Comparison of ENCODE assay signal across 28 cellular contexts in the genomic region with DNA sequence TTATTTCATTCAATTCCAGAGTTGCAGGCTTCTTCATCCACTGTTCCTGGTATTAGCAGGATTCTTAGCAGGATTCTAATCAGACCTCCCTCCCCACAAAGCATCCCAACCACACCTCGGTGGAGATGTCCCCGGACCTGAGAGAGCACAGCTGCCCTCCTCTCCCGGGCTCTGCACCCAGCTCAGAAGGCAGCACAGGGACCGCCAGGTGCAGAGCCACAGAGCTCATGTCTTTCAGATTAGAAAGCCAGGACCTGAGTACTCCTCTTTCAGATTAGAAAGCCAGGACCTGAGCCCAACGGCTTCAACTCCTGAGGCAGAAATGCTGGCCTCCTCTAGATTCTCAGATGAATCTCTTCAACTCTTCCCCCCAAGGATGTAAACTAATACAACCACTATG.
"Had no signal": no experiment of that assay in that cellular context is flagged by ENCODE, and none has a peak within 500 bp of the region (broad histone marks: within the 10 kb centered on the region; RNA-seq: fewer than 3 reads in every experiment).

No MANE protein-coding gene starts in this region.

- H3K79me2 ChIP-seq: hepatocyte had no signal

- H3K27ac Mint-ChIP-seq: activated CD4-positive, alpha-beta memory T cell treated with anti-CD3 and anti-CD28 coated beads for 36 hours; activated CD4-positive, alpha-beta T cell treated with anti-CD3 and anti-CD28 coated beads, Interleukin-2, amount 10 ng/mL, durations not matched to agents 24 days and 14 days; activated naive CD4-positive, alpha-beta T cell treated with anti-CD3 and anti-CD28 coated beads for 36 hours; activated T-helper 1 cell treated with anti-CD3 and anti-CD28 coated beads, Interleukin-12 subunit alpha, Interleukin-12 subunit beta, Interleukin-2, Interleukin-4 antibody, amounts not matched to agents 30 ng/mL and 10 ng/mL and 1 ng/mL, durations not matched to agents 14 hours and 24 hours and 36 hours; naive B cell; stimulated activated naive B cell treated with anti-CD40 and anti-IgM and Interleukin-4, amounts not matched to agents 10 μg/mL and 1 μg/mL and 100 μg/mL, for 72 hours had no signal

- H3K4me3 ChIP-seq: gastroesophageal sphincter, hepatocyte, left ventricle myocardium inferior, lung, pancreas, psoas muscle, right atrium auricular region, stomach, thyroid gland, upper lobe of left lung had no signal

- H3K9me3 Mint-ChIP-seq: activated CD4-positive, alpha-beta memory T cell treated with anti-CD3 and anti-CD28 coated beads for 36 hours; activated CD4-positive, alpha-beta T cell treated with anti-CD3 and anti-CD28 coated beads, Interleukin-2, amount 10 ng/mL, durations not matched to agents 24 days and 14 days; activated naive CD4-positive, alpha-beta T cell treated with anti-CD3 and anti-CD28 coated beads for 36 hours; activated T-helper 1 cell treated with anti-CD3 and anti-CD28 coated beads, Interleukin-12 subunit alpha, Interleukin-12 subunit beta, Interleukin-2, Interleukin-4 antibody, amounts not matched to agents 30 ng/mL and 10 ng/mL and 1 ng/mL, durations not matched to agents 14 hours and 24 hours and 36 hours; naive B cell; stimulated activated naive B cell treated with anti-CD40 and anti-IgM and Interleukin-4, amounts not matched to agents 10 μg/mL and 1 μg/mL and 100 μg/mL, for 72 hours had no signal

- H3K36me3 ChIP-seq: brain microvascular endothelial cell, gastroesophageal sphincter, left ventricle myocardium inferior, pancreas, right atrium auricular region, stomach, thyroid gland, upper lobe of left lung had no signal

- H3K27ac ChIP-seq: brain microvascular endothelial cell, gastroesophageal sphincter, hepatocyte, left ventricle myocardium inferior, pancreas, psoas muscle, right atrium auricular region, stomach, thyroid gland, upper lobe of left lung, VCaP had no signal

- H3K36me3 Mint-ChIP-seq: activated CD4-positive, alpha-beta memory T cell treated with anti-CD3 and anti-CD28 coated beads for 36 hours; naive B cell; stimulated activated naive B cell treated with anti-CD40 and anti-IgM and Interleukin-4, amounts not matched to agents 10 μg/mL and 1 μg/mL and 100 μg/mL, for 72 hours had no signal

- H3K4me1 ChIP-seq: gastroesophageal sphincter, left ventricle myocardium inferior, psoas muscle, right atrium auricular region, stomach, thyroid gland, upper lobe of left lung had no signal

- H3K4me2 ChIP-seq: hepatocyte had no signal

- DNase-seq: activated CD4-positive, alpha-beta memory T cell treated with anti-CD3 and anti-CD28 coated beads for 36 hours; activated CD4-positive, alpha-beta T cell treated with anti-CD3 and anti-CD28 coated beads, Interleukin-2, amount 10 ng/mL, durations not matched to agents 24 days and 14 days; activated CD4-positive, CD25-positive, alpha-beta regulatory T cell treated with anti-CD3 and anti-CD28 coated beads, Interleukin-2, amount 50 U/mL, for 72 hours; activated CD8-positive, alpha-beta memory T cell treated with anti-CD3 and anti-CD28 coated beads, Interleukin-2, amount 50 U/mL, for 4 hours; activated effector memory CD4-positive, alpha-beta T cell treated with anti-CD3 and anti-CD28 coated beads, Interleukin-2, amount 50 U/mL, for 16 hours; activated naive CD4-positive, alpha-beta T cell treated with anti-CD3 and anti-CD28 coated beads for 36 hours; activated T-cell treated with anti-CD3 and anti-CD28 coated beads, Interleukin-2, amount 50 U/mL, for 1 hour; amniotic stem cell; brain microvascular endothelial cell; cortex of kidney; islet precursor cell; left ventricle myocardium inferior; naive B cell; nucleus accumbens; pancreas; psoas muscle; stimulated activated CD4-positive, alpha-beta T cell treated with anti-CD3 and anti-CD28 coated beads, Interleukin-15, amount 100 ng/mL, for 24 hours; stimulated activated CD4-positive, alpha-beta T cell treated with anti-CD3 and anti-CD28 coated beads, Interleukin-2, amount 100 ng/mL, for 24 hours; stimulated activated naive B cell treated with anti-CD40 and anti-IgM and Interleukin-4, amounts not matched to agents 10 μg/mL and 1 μg/mL and 100 μg/mL, for 72 hours; stomach; thyroid gland had no signal

- H3K9me3 ChIP-seq: gastroesophageal sphincter, left ventricle myocardium inferior, pancreas, psoas muscle, right atrium auricular region, stomach, thyroid gland, upper lobe of left lung had no signal

- H3K4me1 Mint-ChIP-seq: naive B cell; stimulated activated naive B cell treated with anti-CD40 and anti-IgM and Interleukin-4, amounts not matched to agents 10 μg/mL and 1 μg/mL and 100 μg/mL, for 72 hours had no signal

- H3K27me3 ChIP-seq: brain microvascular endothelial cell, gastroesophageal sphincter, hepatocyte, pancreas, right atrium auricular region, stomach, thyroid gland, upper lobe of left lung had no signal

- H2AFZ ChIP-seq: hepatocyte had no signal

- H3K4me3 Mint-ChIP-seq: activated CD4-positive, alpha-beta memory T cell treated with anti-CD3 and anti-CD28 coated beads for 36 hours; activated CD4-positive, alpha-beta T cell treated with anti-CD3 and anti-CD28 coated beads, Interleukin-2, amount 10 ng/mL, durations not matched to agents 24 days and 14 days; activated naive CD4-positive, alpha-beta T cell treated with anti-CD3 and anti-CD28 coated beads for 36 hours; activated T-helper 1 cell treated with anti-CD3 and anti-CD28 coated beads, Interleukin-12 subunit alpha, Interleukin-12 subunit beta, Interleukin-2, Interleukin-4 antibody, amounts not matched to agents 30 ng/mL and 10 ng/mL and 1 ng/mL, durations not matched to agents 14 hours and 24 hours and 36 hours; naive B cell; stimulated activated naive B cell treated with anti-CD40 and anti-IgM and Interleukin-4, amounts not matched to agents 10 μg/mL and 1 μg/mL and 100 μg/mL, for 72 hours had no signal
